Comparison of ENCODE assay signal across 23 cellular contexts in genomic region chr1:168606096-168606495, GRCh38. TPM values are rescaled to one million over a fixed set of nuclear protein-coding genes. Genes with fewer than 3 reads are reported as not detected.
A peak's percentile ranks its signal among the peaks of the same experiment; 100 is the strongest.
DNase-seq lines count a peak whose midpoint lies in the region; ATAC-seq, FAIRE-seq and TF ChIP-seq lines count a peak whose summit lies in the region.
"Had no signal": no experiment of that assay in that cellular context is flagged by ENCODE, and none has a peak within 500 bp of the region (broad histone marks: within the 10 kb centered on the region; RNA-seq: fewer than 3 reads in every experiment).

No MANE protein-coding gene starts in this region.

- intact Hi-C loops in gastrocnemius medialis (cut with DNase I; ENCODE audit: low total_unique reads): loop anchor here (5.0 kb wide), 3 partner anchors 286 to 761 kb away; partner anchors contain the start of genes BLZF1 and NME7

- in situ Hi-C loops in gastrocnemius medialis (cut with MboI; ENCODE audit: low sequenced_read_pairs in 4 of 4): loop anchor here in 3 of 4 donors (10.0 to 25.0 kb wide), 6 partner anchors 289 to 939 kb away; partner anchors contain the start of gene SLC19A2 (in 2 of the 3)

- peak; percentile 9 for FAIRE-seq in TTC549 (lab: Jason Lieb, UNC)
- FAIRE-seq: GM12878, H1 had no signal

- no peaks in the 10 kb centered on the region for H3K9me3 ChIP-seq in gastrocnemius medialis
- H3K9me3 ChIP-seq: BLaER1 had no signal

- H3K27ac ChIP-seq in foreskin keratinocyte (no peak overlapping the region), gastrocnemius medialis (peak overlapping the region; percentile 96 to 100 (median 96))
- H3K27ac ChIP-seq: BLaER1 had no signal

- TF ChIP-seq CTCF in LNCaP clone FGC (IDR thresholded peaks at IDR 0.05; ENCODE audit: control insufficient read depth, extremely low read depth, insufficient read depth): no peak
- TF ChIP-seq CTCF in foreskin keratinocyte (conservative IDR thresholded peaks at IDR 0.05): no peak
- TF ChIP-seq CTCF in gastrocnemius medialis (IDR thresholded peaks at IDR 0.05 in 4 of 5, conservative IDR thresholded peaks at IDR 0.05 in 1 of 5): no peak

- no peaks in the 10 kb centered on the region for H3K36me3 ChIP-seq in gastrocnemius medialis
- H3K36me3 ChIP-seq: BLaER1 had no signal

- H3K4me3 ChIP-seq in LNCaP clone FGC (ENCODE audit: low read depth, low read length) (no peak overlapping the region), gastrocnemius medialis (no peak overlapping the region)
- H3K4me3 ChIP-seq: BLaER1, GM12878 had no signal

- ATAC-seq in foreskin keratinocyte: peak; percentile 49
- ATAC-seq in gastrocnemius medialis: no peak
- ATAC-seq in GM21717 (IDR thresholded peaks at IDR 0.05; ENCODE audit: unreplicated experiment): no peak
- ATAC-seq: GM12878 had no signal

- TF ChIP-seq POLR2A in gastrocnemius medialis (IDR thresholded peaks at IDR 0.05): no peak

- H3K27me3 ChIP-seq in foreskin keratinocyte (no peaks in the 10 kb centered on the region), gastrocnemius medialis (no peaks in the 10 kb centered on the region)
- H3K27me3 ChIP-seq: BLaER1 had no signal

- H3K4me1 ChIP-seq in foreskin keratinocyte: no peaks in the 10 kb centered on the region
- peaks cover 49 to 55% of the 10 kb centered on the region in 2 donors for H3K4me1 ChIP-seq in gastrocnemius medialis
- H3K4me1 ChIP-seq: BLaER1 had no signal

- DNase-seq in LNCaP clone FGC (ENCODE audit: low read depth) (peak; percentile 77), foreskin keratinocyte (peak in 1 of 2 donors; percentile 37), gastrocnemius medialis (no peak), DMS 273 (lab: John Stamatoyannopoulos, UW; ENCODE audit: unreplicated experiment) (no peak)
- no peak for DNase-seq in activated effector memory CD4-positive, alpha-beta T cell treated with anti-CD3 and anti-CD28 coated beads, Interleukin-2, amount 50 U/mL, for 16 hours
- DNase-seq: 8988T; Calu3; CD4-positive, alpha-beta memory T cell; DMS 273 treated with DMSO at 0.1 percent for 48 hours; DMS53; DND-41; EL; H9 had no signal

RNA-seq across cellular contexts. Expression of gene XCL1, which starts 29.7 kb away (rescaled TPM):
- total RNA-seq in foreskin keratinocyte: not detected in 2 replicates
- polyA plus RNA-seq in foreskin keratinocyte: not detected in 2 replicates
- not detected for total RNA-seq in gastrocnemius medialis
- total RNA-seq: A673, Calu3, G401, HT-29 had no signal
- polyA plus RNA-seq: AG04450, CD14-positive monocyte had no signal
